In genomic region chr9:136978073-136978864, GRCh38 we compare ENCODE assay signal across 8 cellular contexts. TPM values are rescaled to one million over a fixed set of nuclear protein-coding genes. Genes with fewer than 3 reads are reported as not detected.
DNase-seq lines count a peak whose midpoint lies in the region; TF ChIP-seq lines count a peak whose summit lies in the region.

No MANE protein-coding gene starts in this region.

- no peak for TF ChIP-seq CTCF in epithelial cell of proximal tubule (conservative IDR thresholded peaks at IDR 0.05; ENCODE audit: low read depth, low read length)

- peak overlapping the region; percentile 54 for H3K4me3 ChIP-seq in epithelial cell of proximal tubule (ENCODE audit: low read depth, low read length)

- peak; percentile 90 for DNase-seq in DMS53 (lab: John Stamatoyannopoulos, UW)
- peak; percentile 15 for DNase-seq in NCI-H345 treated with DMSO at 0.1 percent for 48 hours (lab: John Stamatoyannopoulos, UW; ENCODE audit: unreplicated experiment)
- DNase-seq in activated T-cell treated with anti-CD3 and anti-CD28 coated beads for 48 hours (ENCODE audit: low read depth), result peak; percentile 60
- DNase-seq in epithelial cell of proximal tubule (ENCODE audit: low read depth), result no peak
- DNase-seq in middle frontal gyrus (ENCODE audit: extremely low spot score, low spot score), result peak; percentile 77
- DNase-seq in stimulated activated CD8-positive, alpha-beta memory T cell treated with anti-CD3 and anti-CD28 coated beads, Interleukin-4, amount 100 ng/mL, for 24 hours (ENCODE audit: low read depth), result peak; percentile 62
- DNase-seq in dedifferentiated amniotic fluid mesenchymal stem cell (ENCODE audit: extremely low spot score), result no peak
- no peak for DNase-seq in Kasumi-1 (lab: John Stamatoyannopoulos, UW)

RNA-seq across cellular contexts. Expression of gene PTGDS, which starts 1.0 kb away (rescaled TPM):
- total RNA-seq in epithelial cell of proximal tubule, result not detected in 2 replicates

RNA-seq across cellular contexts. Expression of gene LCNL1, which starts 4.5 kb away (rescaled TPM):
- not detected in 2 replicates for total RNA-seq in epithelial cell of proximal tubule

RNA-seq across cellular contexts. Expression of gene PAXX, which starts 14.0 kb away (rescaled TPM):
- 70.1 and 81.7 TPM in 2 replicates for total RNA-seq in epithelial cell of proximal tubule

RNA-seq across cellular contexts. Expression of gene CLIC3, which starts 18.1 kb away (rescaled TPM):
- 2.2 and 2.4 TPM in 2 replicates for total RNA-seq in epithelial cell of proximal tubule

RNA-seq across cellular contexts. Expression of gene LCN12, which starts 26.2 kb away (rescaled TPM):
- 1.2 TPM in 1 of 2 replicates, not detected in the other for total RNA-seq in epithelial cell of proximal tubule

Comparison
In these comparisons a context has a peak if more than half of its experiments do, and no peak if none do; other contexts are left out.
1. DNase-seq: peak in DMS53 (single experiment), NCI-H345 treated with DMSO at 0.1 percent for 48 hours (single experiment), activated T-cell treated with anti-CD3 and anti-CD28 coated beads for 48 hours (single experiment), middle frontal gyrus (single experiment) and stimulated activated CD8-positive, alpha-beta memory T cell treated with anti-CD3 and anti-CD28 coated beads, Interleukin-4, amount 100 ng/mL, for 24 hours (single experiment); none in epithelial cell of proximal tubule (single experiment), dedifferentiated amniotic fluid mesenchymal stem cell (single experiment) and Kasumi-1 (0 of 2).